In the genomic region with DNA sequence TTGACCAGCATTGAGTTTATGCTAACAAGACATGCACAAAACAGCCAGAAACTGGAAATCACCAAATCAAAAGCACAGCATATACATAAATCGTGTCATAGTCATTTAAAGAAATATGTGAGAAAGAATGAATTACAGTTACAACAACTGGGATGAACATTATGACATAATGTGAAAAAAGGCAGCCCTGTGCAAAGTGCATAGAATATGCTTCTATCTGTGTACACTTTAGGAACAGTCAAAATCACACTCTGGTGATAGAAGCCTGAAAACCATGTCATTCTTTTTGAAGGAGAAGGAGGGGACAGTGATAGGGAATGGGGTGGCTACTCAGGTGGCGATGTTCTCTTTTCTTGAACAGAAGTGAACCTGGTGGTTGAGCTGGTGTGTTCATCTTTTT, we compare ENCODE assay signal across 1 cellular context.
TF ChIP-seq lines count a peak whose summit lies in the region.

No MANE protein-coding gene starts in this region.

TF ChIP-seq in HepG2, 621 proteins besides CTCF, POLR2A, EP300 and RAD21:
- TF ChIP-seq ATF7 (IDR thresholded peaks at IDR 0.05) (0 out of 2 replicates have a peak, but pooled peaks have one; percentile 3), ATF7 (CRISPR knock-in tag; IDR thresholded peaks at IDR 0.05) (no peak), SP1 (IDR thresholded peaks at IDR 0.05) (no peak), SP1 (CRISPR knock-in tag; IDR thresholded peaks at IDR 0.05) (no peak)
TF ChIP-seq in HepG2: peak in this region for 1.
